6 cellular contexts compared by ENCODE assay signal in the genomic region with DNA sequence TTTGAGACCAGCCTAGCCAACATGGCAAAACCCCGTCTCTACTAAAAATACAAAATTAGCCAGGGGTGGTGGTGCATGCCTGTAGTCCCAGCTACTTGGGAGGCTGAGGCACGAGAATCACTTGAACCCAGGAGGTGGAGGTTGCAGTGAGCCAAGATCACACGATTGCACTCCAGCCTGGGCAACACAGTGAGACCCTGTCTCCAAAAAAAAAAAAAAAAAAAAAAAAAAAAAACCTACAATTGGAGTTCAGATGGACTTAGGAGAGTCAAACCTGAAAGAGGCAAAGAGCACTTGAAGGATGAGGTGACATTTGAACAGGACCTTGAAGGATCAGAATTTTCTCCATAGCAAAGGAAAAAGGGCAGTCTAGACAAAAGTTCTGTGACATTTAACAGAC. TPM values are rescaled to one million over a fixed set of nuclear protein-coding genes. Genes with fewer than 3 reads are reported as not detected.
"Had no signal": no experiment of that assay in that cellular context is flagged by ENCODE, and none has a peak within 500 bp of the region (broad histone marks: within the 10 kb centered on the region; RNA-seq: fewer than 3 reads in every experiment).

No MANE protein-coding gene starts in this region.

RNA-seq across cellular contexts. Expression of a gene that starts 12.2 kb away (rescaled TPM):
- total RNA-seq: frontal cortex; naive thymus-derived CD8-positive, alpha-beta T cell had no signal
- polyA plus RNA-seq: naive thymus-derived CD8-positive, alpha-beta T cell had no signal

RNA-seq across cellular contexts. Expression of a gene that starts 32.3 kb away (rescaled TPM):
- total RNA-seq: fibroblast of lung, glomerular endothelial cell, neural crest cell, progenitor cell of endocrine pancreas had no signal
- polyA plus RNA-seq: fibroblast of lung had no signal
